Comparison of ENCODE assay signal across 1 cellular context in the genomic region with DNA sequence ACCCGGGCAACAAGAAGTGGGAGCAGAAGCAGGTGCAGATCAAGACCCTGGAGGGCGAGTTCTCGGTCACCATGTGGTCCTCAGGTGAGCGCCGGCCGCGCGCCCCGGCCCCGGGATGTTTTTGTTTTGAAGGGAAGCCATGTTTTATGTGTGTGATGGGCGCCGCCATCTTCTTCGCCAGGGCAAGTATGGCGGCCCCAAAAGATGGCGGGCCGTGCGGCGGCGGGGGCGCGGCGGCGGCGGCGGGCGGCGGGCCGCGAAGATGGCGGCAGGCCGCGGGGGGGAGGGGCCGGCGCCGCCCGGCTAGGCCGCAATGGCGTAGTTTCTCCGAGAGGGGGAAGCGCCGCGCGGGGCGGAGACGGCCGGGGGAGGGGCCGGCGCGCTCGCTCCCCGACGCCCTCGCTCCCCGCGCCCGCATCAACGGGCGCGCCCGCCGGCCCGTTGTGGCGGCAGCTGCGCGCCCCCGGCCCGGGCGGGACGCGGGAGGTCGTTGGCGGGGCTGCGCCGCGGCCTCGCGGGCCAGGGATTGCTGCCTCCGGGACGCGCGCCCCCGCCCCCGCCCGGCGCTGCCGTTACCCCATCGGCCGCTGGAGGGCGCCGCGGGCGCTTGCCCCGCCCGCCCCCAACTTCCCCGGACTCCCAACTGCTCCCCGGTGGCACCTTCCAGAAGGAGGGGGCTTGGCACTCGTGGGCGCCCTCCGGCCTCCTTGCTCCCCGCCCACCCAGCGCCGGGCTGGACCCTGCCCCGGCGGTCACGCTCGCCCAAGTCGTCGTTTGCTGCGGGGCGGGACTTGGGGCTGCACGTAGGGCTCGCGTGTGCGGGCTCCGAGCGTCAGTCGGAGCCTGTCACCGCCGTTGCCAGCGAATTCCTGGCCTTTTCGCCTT.
TF ChIP-seq lines count a peak whose summit lies in the region.

No MANE protein-coding gene starts in this region.

TF ChIP-seq in K562, 482 proteins besides CTCF, POLR2A, EP300 and RAD21 (continued from another document and continues in another):
- TF ChIP-seq ETV5 (CRISPR knock-in tag; IDR thresholded peaks at IDR 0.05; ENCODE audit: low read depth), result no peak
- no peak for TF ChIP-seq NR3C1 (CRISPR knock-in tag; IDR thresholded peaks at IDR 0.05)
- peak; percentile 14 for TF ChIP-seq TBP (optimal IDR thresholded peaks at IDR 0.05; ENCODE audit: low read depth, low read length)
- TF ChIP-seq E2F3 (CRISPR knock-in tag; IDR thresholded peaks at IDR 0.05), result no peak
- no peak for TF ChIP-seq KHSRP (IDR thresholded peaks at IDR 0.05)
- no peak for TF ChIP-seq EHMT2 (IDR thresholded peaks at IDR 0.05)
- peak; percentile 74 for TF ChIP-seq CCNT2 (IDR thresholded peaks at IDR 0.05; ENCODE audit: borderline replicate concordance, extremely low read depth, insufficient read length, low read depth, low read length)
- TF ChIP-seq HNRNPK (IDR thresholded peaks at IDR 0.05; ENCODE audit: low read depth, low read length, poor library complexity, severe bottlenecking), result no peak
- TF ChIP-seq, protein P1, sequence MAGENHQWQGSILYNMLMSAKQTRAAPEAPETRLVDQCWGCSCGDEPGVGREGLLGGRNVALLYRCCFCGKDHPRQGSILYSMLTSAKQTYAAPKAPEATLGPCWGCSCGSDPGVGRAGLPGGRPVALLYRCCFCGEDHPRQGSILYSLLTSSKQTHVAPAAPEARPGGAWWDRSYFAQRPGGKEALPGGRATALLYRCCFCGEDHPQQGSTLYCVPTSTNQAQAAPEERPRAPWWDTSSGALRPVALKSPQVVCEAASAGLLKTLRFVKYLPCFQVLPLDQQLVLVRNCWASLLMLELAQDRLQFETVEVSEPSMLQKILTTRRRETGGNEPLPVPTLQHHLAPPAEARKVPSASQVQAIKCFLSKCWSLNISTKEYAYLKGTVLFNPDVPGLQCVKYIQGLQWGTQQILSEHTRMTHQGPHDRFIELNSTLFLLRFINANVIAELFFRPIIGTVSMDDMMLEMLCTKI (IDR thresholded peaks at IDR 0.05; ENCODE audit: partially characterized antibody), result no peak
- no peak for TF ChIP-seq TRIM28 (IDR thresholded peaks at IDR 0.05)
- TF ChIP-seq NCOA1 (IDR thresholded peaks at IDR 0.05; ENCODE audit: low read depth), result no peak
- TF ChIP-seq NFXL1 (CRISPR knock-in tag; IDR thresholded peaks at IDR 0.05), result no peak
- no peak for TF ChIP-seq CHD2 (IDR thresholded peaks at IDR 0.05; ENCODE audit: low read depth, low read length)
- TF ChIP-seq, protein P2, sequence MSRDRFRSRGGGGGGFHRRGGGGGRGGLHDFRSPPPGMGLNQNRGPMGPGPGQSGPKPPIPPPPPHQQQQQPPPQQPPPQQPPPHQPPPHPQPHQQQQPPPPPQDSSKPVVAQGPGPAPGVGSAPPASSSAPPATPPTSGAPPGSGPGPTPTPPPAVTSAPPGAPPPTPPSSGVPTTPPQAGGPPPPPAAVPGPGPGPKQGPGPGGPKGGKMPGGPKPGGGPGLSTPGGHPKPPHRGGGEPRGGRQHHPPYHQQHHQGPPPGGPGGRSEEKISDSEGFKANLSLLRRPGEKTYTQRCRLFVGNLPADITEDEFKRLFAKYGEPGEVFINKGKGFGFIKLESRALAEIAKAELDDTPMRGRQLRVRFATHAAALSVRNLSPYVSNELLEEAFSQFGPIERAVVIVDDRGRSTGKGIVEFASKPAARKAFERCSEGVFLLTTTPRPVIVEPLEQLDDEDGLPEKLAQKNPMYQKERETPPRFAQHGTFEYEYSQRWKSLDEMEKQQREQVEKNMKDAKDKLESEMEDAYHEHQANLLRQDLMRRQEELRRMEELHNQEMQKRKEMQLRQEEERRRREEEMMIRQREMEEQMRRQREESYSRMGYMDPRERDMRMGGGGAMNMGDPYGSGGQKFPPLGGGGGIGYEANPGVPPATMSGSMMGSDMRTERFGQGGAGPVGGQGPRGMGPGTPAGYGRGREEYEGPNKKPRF (IDR thresholded peaks at IDR 0.05; ENCODE audit: low read depth, low read length), result no peak
- 0 out of 4 replicates have a peak, but pooled peaks of 1 of the 2 experiments have one; percentile 60 for TF ChIP-seq NONO (IDR thresholded peaks at IDR 0.05; ENCODE audit: low read depth in 2 of 2, low read length in 1 of 2)
- no peak for TF ChIP-seq NCOR1 (IDR thresholded peaks at IDR 0.05)
- peak; percentile 69 for TF ChIP-seq TAF1 (IDR thresholded peaks at IDR 0.05; ENCODE audit: control insufficient read depth, extremely low read depth, insufficient read depth, low read length, severe bottlenecking)
- TF ChIP-seq ZNF253 (CRISPR knock-in tag; conservative IDR thresholded peaks at IDR 0.05), result no peak
- TF ChIP-seq ZNF830 (CRISPR knock-in tag; IDR thresholded peaks at IDR 0.05), result no peak
- TF ChIP-seq KDM2B (CRISPR knock-in tag; IDR thresholded peaks at IDR 0.05), result no peak
- TF ChIP-seq TFAM (CRISPR knock-in tag; conservative IDR thresholded peaks at IDR 0.05), result no peak
- TF ChIP-seq, protein P3, sequence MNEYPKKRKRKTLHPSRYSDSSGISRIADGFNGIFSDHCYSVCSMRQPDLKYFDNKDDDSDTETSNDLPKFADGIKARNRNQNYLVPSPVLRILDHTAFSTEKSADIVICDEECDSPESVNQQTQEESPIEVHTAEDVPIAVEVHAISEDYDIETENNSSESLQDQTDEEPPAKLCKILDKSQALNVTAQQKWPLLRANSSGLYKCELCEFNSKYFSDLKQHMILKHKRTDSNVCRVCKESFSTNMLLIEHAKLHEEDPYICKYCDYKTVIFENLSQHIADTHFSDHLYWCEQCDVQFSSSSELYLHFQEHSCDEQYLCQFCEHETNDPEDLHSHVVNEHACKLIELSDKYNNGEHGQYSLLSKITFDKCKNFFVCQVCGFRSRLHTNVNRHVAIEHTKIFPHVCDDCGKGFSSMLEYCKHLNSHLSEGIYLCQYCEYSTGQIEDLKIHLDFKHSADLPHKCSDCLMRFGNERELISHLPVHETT (CRISPR knock-in tag; conservative IDR thresholded peaks at IDR 0.05 in 1 of 2, IDR thresholded peaks at IDR 0.05 in 1 of 2), result peak in 1 of 2 experiments; percentile 100; a peak in 2 of 4 replicates
- TF ChIP-seq KLF10 (CRISPR knock-in tag; IDR thresholded peaks at IDR 0.05), result no peak
- TF ChIP-seq XRCC3 (IDR thresholded peaks at IDR 0.05), result no peak
- TF ChIP-seq, protein P4, sequence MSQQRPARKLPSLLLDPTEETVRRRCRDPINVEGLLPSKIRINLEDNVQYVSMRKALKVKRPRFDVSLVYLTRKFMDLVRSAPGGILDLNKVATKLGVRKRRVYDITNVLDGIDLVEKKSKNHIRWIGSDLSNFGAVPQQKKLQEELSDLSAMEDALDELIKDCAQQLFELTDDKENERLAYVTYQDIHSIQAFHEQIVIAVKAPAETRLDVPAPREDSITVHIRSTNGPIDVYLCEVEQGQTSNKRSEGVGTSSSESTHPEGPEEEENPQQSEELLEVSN (IDR thresholded peaks at IDR 0.05; ENCODE audit: borderline replicate concordance in 1 of 2, extremely low read depth in 1 of 2, insufficient read depth in 1 of 2, insufficient read length in 1 of 2, low read depth in 1 of 2, low read length in 1 of 2, poor library complexity in 1 of 2, severe bottlenecking in 1 of 2), result peak in 1 of 2 experiments; percentile 14
- no peak for TF ChIP-seq ZBTB17 (CRISPR knock-in tag; IDR thresholded peaks at IDR 0.05)
- TF ChIP-seq STAT5A (IDR thresholded peaks at IDR 0.05; ENCODE audit: borderline replicate concordance, low read length), result no peak
- no peak for TF ChIP-seq ZNF24 (IDR thresholded peaks at IDR 0.05)
- no peak for TF ChIP-seq ZNF347 (CRISPR knock-in tag; IDR thresholded peaks at IDR 0.05; ENCODE audit: low read depth)
- TF ChIP-seq, protein P5, sequence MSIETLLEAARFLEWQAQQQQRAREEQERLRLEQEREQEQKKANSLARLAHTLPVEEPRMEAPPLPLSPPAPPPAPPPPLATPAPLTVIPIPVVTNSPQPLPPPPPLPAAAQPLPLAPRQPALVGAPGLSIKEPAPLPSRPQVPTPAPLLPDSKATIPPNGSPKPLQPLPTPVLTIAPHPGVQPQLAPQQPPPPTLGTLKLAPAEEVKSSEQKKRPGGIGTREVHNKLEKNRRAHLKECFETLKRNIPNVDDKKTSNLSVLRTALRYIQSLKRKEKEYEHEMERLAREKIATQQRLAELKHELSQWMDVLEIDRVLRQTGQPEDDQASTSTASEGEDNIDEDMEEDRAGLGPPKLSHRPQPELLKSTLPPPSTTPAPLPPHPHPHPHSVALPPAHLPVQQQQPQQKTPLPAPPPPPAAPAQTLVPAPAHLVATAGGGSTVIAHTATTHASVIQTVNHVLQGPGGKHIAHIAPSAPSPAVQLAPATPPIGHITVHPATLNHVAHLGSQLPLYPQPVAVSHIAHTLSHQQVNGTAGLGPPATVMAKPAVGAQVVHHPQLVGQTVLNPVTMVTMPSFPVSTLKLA (conservative IDR thresholded peaks at IDR 0.05), result peak; percentile 20 to 52; a peak in 2 of 4 replicates
- no peak for TF ChIP-seq SRSF7 (optimal IDR thresholded peaks at IDR 0.05; ENCODE audit: low read depth, low read length)
- TF ChIP-seq KDM4B (IDR thresholded peaks at IDR 0.05; ENCODE audit: borderline replicate concordance in 2 of 2, low read depth in 1 of 2), result no peak
- peak; percentile 65; the same call in 1 of the 2 replicates for TF ChIP-seq ZNF644 (tag; IDR thresholded peaks at IDR 0.05; ENCODE audit: low read depth)
- TF ChIP-seq, protein P6, sequence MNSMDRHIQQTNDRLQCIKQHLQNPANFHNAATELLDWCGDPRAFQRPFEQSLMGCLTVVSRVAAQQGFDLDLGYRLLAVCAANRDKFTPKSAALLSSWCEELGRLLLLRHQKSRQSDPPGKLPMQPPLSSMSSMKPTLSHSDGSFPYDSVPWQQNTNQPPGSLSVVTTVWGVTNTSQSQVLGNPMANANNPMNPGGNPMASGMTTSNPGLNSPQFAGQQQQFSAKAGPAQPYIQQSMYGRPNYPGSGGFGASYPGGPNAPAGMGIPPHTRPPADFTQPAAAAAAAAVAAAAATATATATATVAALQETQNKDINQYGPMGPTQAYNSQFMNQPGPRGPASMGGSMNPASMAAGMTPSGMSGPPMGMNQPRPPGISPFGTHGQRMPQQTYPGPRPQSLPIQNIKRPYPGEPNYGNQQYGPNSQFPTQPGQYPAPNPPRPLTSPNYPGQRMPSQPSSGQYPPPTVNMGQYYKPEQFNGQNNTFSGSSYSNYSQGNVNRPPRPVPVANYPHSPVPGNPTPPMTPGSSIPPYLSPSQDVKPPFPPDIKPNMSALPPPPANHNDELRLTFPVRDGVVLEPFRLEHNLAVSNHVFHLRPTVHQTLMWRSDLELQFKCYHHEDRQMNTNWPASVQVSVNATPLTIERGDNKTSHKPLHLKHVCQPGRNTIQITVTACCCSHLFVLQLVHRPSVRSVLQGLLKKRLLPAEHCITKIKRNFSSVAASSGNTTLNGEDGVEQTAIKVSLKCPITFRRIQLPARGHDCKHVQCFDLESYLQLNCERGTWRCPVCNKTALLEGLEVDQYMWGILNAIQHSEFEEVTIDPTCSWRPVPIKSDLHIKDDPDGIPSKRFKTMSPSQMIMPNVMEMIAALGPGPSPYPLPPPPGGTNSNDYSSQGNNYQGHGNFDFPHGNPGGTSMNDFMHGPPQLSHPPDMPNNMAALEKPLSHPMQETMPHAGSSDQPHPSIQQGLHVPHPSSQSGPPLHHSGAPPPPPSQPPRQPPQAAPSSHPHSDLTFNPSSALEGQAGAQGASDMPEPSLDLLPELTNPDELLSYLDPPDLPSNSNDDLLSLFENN (IDR thresholded peaks at IDR 0.05; ENCODE audit: low read depth in 2 of 2, low read length in 2 of 2), result no peak
- TF ChIP-seq MYBL2 (IDR thresholded peaks at IDR 0.05; ENCODE audit: low read depth), result no peak
- TF ChIP-seq MYBL2 (CRISPR knock-in tag; IDR thresholded peaks at IDR 0.05; ENCODE audit: borderline replicate concordance), result no peak
- TF ChIP-seq CREM (IDR thresholded peaks at IDR 0.05; ENCODE audit: low read depth), result no peak
- no peak for TF ChIP-seq MYC (IDR thresholded peaks at IDR 0.05; ENCODE audit: low read depth, low read length)
- no peak for TF ChIP-seq MYC (CRISPR knock-in tag; IDR thresholded peaks at IDR 0.05; ENCODE audit: borderline replicate concordance, low read depth)
- TF ChIP-seq SMARCE1 (IDR thresholded peaks at IDR 0.05), result no peak
- TF ChIP-seq GATAD2A (IDR thresholded peaks at IDR 0.05), result no peak
- TF ChIP-seq, protein P7, sequence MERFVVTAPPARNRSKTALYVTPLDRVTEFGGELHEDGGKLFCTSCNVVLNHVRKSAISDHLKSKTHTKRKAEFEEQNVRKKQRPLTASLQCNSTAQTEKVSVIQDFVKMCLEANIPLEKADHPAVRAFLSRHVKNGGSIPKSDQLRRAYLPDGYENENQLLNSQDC (CRISPR knock-in tag; IDR thresholded peaks at IDR 0.05), result no peak
- no peak for TF ChIP-seq GABPB1 (CRISPR knock-in tag; IDR thresholded peaks at IDR 0.05)
- TF ChIP-seq ZNF668 (CRISPR knock-in tag; IDR thresholded peaks at IDR 0.05), result no peak
- TF ChIP-seq MCM3 (IDR thresholded peaks at IDR 0.05), result no peak
- no peak for TF ChIP-seq DMBX1 (CRISPR knock-in tag; IDR thresholded peaks at IDR 0.05; ENCODE audit: borderline replicate concordance)
- TF ChIP-seq PHB (CRISPR knock-in tag; IDR thresholded peaks at IDR 0.05), result no peak
- TF ChIP-seq, protein P8, sequence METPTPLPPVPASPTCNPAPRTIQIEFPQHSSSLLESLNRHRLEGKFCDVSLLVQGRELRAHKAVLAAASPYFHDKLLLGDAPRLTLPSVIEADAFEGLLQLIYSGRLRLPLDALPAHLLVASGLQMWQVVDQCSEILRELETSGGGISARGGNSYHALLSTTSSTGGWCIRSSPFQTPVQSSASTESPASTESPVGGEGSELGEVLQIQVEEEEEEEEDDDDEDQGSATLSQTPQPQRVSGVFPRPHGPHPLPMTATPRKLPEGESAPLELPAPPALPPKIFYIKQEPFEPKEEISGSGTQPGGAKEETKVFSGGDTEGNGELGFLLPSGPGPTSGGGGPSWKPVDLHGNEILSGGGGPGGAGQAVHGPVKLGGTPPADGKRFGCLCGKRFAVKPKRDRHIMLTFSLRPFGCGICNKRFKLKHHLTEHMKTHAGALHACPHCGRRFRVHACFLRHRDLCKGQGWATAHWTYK (CRISPR knock-in tag; IDR thresholded peaks at IDR 0.05), result no peak
- TF ChIP-seq, protein P9, sequence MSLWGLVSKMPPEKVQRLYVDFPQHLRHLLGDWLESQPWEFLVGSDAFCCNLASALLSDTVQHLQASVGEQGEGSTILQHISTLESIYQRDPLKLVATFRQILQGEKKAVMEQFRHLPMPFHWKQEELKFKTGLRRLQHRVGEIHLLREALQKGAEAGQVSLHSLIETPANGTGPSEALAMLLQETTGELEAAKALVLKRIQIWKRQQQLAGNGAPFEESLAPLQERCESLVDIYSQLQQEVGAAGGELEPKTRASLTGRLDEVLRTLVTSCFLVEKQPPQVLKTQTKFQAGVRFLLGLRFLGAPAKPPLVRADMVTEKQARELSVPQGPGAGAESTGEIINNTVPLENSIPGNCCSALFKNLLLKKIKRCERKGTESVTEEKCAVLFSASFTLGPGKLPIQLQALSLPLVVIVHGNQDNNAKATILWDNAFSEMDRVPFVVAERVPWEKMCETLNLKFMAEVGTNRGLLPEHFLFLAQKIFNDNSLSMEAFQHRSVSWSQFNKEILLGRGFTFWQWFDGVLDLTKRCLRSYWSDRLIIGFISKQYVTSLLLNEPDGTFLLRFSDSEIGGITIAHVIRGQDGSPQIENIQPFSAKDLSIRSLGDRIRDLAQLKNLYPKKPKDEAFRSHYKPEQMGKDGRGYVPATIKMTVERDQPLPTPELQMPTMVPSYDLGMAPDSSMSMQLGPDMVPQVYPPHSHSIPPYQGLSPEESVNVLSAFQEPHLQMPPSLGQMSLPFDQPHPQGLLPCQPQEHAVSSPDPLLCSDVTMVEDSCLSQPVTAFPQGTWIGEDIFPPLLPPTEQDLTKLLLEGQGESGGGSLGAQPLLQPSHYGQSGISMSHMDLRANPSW (CRISPR knock-in tag; IDR thresholded peaks at IDR 0.05), result no peak
- no peak for TF ChIP-seq U2AF2 (optimal IDR thresholded peaks at IDR 0.05; ENCODE audit: low read depth, low read length)
- peak; percentile 79 for TF ChIP-seq CXXC5 (CRISPR knock-in tag; IDR thresholded peaks at IDR 0.05)
